1 cellular context compared by ENCODE assay signal in genomic region chr2:172986040-172986439, GRCh38.
TF ChIP-seq lines count a peak whose summit lies in the region.

No MANE protein-coding gene starts in this region.

TF ChIP-seq in WTC11, 78 proteins besides CTCF, POLR2A, EP300 and RAD21 (continued from another document):
- no peak for TF ChIP-seq USF1 (CRISPR knock-in tag; IDR thresholded peaks at IDR 0.05)
TF ChIP-seq in WTC11: peak in this region for 0.
